Comparison of ENCODE assay signal across 1 cellular context in genomic region chr6:75101896-75102680, GRCh38.
TF ChIP-seq lines count a peak whose summit lies in the region.

No MANE protein-coding gene starts in this region.

TF ChIP-seq in WTC11, 78 proteins besides CTCF, POLR2A, EP300 and RAD21 (continued from another document):
- TF ChIP-seq ZNF532 (CRISPR knock-in tag; IDR thresholded peaks at IDR 0.05; ENCODE audit: borderline replicate concordance) (no peak), ZNF232 (CRISPR knock-in tag; IDR thresholded peaks at IDR 0.05) (no peak), EMX1 (CRISPR knock-in tag; IDR thresholded peaks at IDR 0.05) (no peak), NR3C1 (CRISPR knock-in tag; conservative IDR thresholded peaks at IDR 0.05; ENCODE audit: low read depth) (no peak), AFF4 (CRISPR knock-in tag; IDR thresholded peaks at IDR 0.05; ENCODE audit: borderline replicate concordance) (no peak), CREM (CRISPR knock-in tag; IDR thresholded peaks at IDR 0.05) (no peak), MXD4 (CRISPR knock-in tag; IDR thresholded peaks at IDR 0.05; ENCODE audit: borderline replicate concordance) (no peak)
